Comparison of ENCODE assay signal across 8 cellular contexts in genomic region chr16:84806256-84806889, GRCh38. TPM values are rescaled to one million over a fixed set of nuclear protein-coding genes. Genes with fewer than 3 reads are reported as not detected.
DNase-seq lines count a peak whose midpoint lies in the region; ATAC-seq and TF ChIP-seq lines count a peak whose summit lies in the region.

No MANE protein-coding gene starts in this region.

- H3K27ac ChIP-seq in colonic mucosa (peak overlapping the region; percentile 44), dorsolateral prefrontal cortex (peak overlapping the region in 2 of 59 donors; percentile 3 to 23)

- DNase-seq in ELF-1 (ENCODE audit: low read depth, low spot score), result peak; percentile 95
- no peak for DNase-seq in NT2/D1 (ENCODE audit: low read depth, low spot score)
- DNase-seq in colonic mucosa, result no peak
- peak; percentile 75 for DNase-seq in non-pigmented ciliary epithelial cell (ENCODE audit: low read depth)
- no peak for DNase-seq in dorsolateral prefrontal cortex
- no peak for DNase-seq in HCEC 1CT
- no peak for DNase-seq in NCI-H1694 treated with DMSO at 0.1 percent for 48 hours (lab: John Stamatoyannopoulos, UW)

- H3K36me3 ChIP-seq in NT2/D1 (ENCODE audit: insufficient read depth, insufficient read length, low read length) (no peaks in the 10 kb centered on the region), colonic mucosa (no peaks in the 10 kb centered on the region)

- H3K27me3 ChIP-seq in NT2/D1 (ENCODE audit: insufficient read depth, insufficient read length) (peaks cover 5% of the 10 kb centered on the region), colonic mucosa (no peaks in the 10 kb centered on the region), dorsolateral prefrontal cortex (no peaks in the 10 kb centered on the region)

- peaks cover 10% of the 10 kb centered on the region for H3K4me1 ChIP-seq in NT2/D1 (ENCODE audit: insufficient read depth, insufficient read length)
- H3K4me1 ChIP-seq in colonic mucosa, result no peaks in the 10 kb centered on the region

- TF ChIP-seq CTCF in colonic mucosa (IDR thresholded peaks at IDR 0.05) (no peak), dorsolateral prefrontal cortex (IDR thresholded peaks at IDR 0.05 in 54 of 56, conservative IDR thresholded peaks at IDR 0.05 in 2 of 56; ENCODE audit: low read depth in 1 of 56, partially characterized antibody in 56 of 56) (no peak)

- intact Hi-C loops in colonic mucosa (cut with DNase I), result no loop called here
- intact Hi-C loops in dorsolateral prefrontal cortex (cut with DNase I), result no loop called here

- H3K9ac ChIP-seq in NT2/D1 (ENCODE audit: insufficient read length, low read depth) (peak overlapping the region; percentile 52), colonic mucosa (ENCODE audit: low read depth in 2 of 2, low read length in 2 of 2) (no peak overlapping the region)

- ATAC-seq in GM21825 (IDR thresholded peaks at IDR 0.05; ENCODE audit: unreplicated experiment), result no peak

- no peaks in the 10 kb centered on the region for H3K9me3 ChIP-seq in NT2/D1 (ENCODE audit: insufficient read depth, low read length)
- no peaks in the 10 kb centered on the region for H3K9me3 ChIP-seq in colonic mucosa

- H3K4me3 ChIP-seq in NT2/D1 (ENCODE audit: insufficient read length, low read depth) (peak overlapping the region; percentile 13), colonic mucosa (no peak overlapping the region), dorsolateral prefrontal cortex (peak overlapping the region in 4 of 59 donors; percentile 5 to 26 (median 18))

RNA-seq across cellular contexts. Expression of gene CRISPLD2, which starts 13.4 kb away (rescaled TPM):
- total RNA-seq in colonic mucosa (10 to 100 TPM; 10.4 to 37.9 TPM), dorsolateral prefrontal cortex (10 to 100 TPM in 80 of 120 experiments, 1 to 10 TPM in 40; 3.4 to 43.2 (median 11.6) TPM)

Comparison
In these comparisons a context has a peak if more than half of its experiments do, and no peak if none do; other contexts are left out.
1. DNase-seq: peak in ELF-1 (single experiment) and non-pigmented ciliary epithelial cell (single experiment); none in NT2/D1 (single experiment), colonic mucosa (single experiment), dorsolateral prefrontal cortex (0 of 10), HCEC 1CT (single experiment) and NCI-H1694 treated with DMSO at 0.1 percent for 48 hours (single experiment).